ENCODE assay signal across 20 cellular contexts in genomic region chr17:14442798-14443553, GRCh38.
DNase-seq lines count a peak whose midpoint lies in the region; ATAC-seq and TF ChIP-seq lines count a peak whose summit lies in the region.
"Had no signal": no experiment of that assay in that cellular context is flagged by ENCODE, and none has a peak within 500 bp of the region (broad histone marks: within the 10 kb centered on the region; RNA-seq: fewer than 3 reads in every experiment).

No MANE protein-coding gene starts in this region.

- H3K36me3 Mint-ChIP-seq in activated T-cell treated with anti-CD3 and anti-CD28 coated beads, Interleukin-2, amount 50 U/mL, for 72 hours (ENCODE audit: insufficient read depth in 2 of 2), result no peaks in the 10 kb centered on the region
- H3K36me3 Mint-ChIP-seq in activated T-cell treated with anti-CD3 and anti-CD28 coated beads, Interleukin-2, amount 50 U/mL, for 4 hours (ENCODE audit: insufficient read depth), result no peaks in the 10 kb centered on the region
- H3K36me3 Mint-ChIP-seq in T-helper 17 cell (ENCODE audit: low read depth), result peaks cover 2% of the 10 kb centered on the region
- H3K36me3 Mint-ChIP-seq: CD14-positive monocyte had no signal

- WGBS in mammary epithelial cell (ENCODE audit: low coverage, missing lambda C conversion rate), result 52% methylated on average over 4 of the region's 4 CpGs

- H3K27me3 ChIP-seq in mammary epithelial cell (ENCODE audit: insufficient read depth, low read length), result no peaks in the 10 kb centered on the region

- in situ Hi-C loops in mammary epithelial cell (cut with MboI; ENCODE audit: low sequenced_read_pairs in 2 of 2), result no loop called here

- H3K36me3 ChIP-seq in mammary epithelial cell (ENCODE audit: insufficient read depth, low read length), result no peaks in the 10 kb centered on the region

- dilution Hi-C loops in mammary epithelial cell (cut with HindIII; ENCODE audit: low sequenced_read_pairs), result no loop called here

- H3K27ac ChIP-seq in mammary epithelial cell (ENCODE audit: insufficient read depth, low read depth, low read length), result no peak overlapping the region
- H3K27ac ChIP-seq: 22Rv1, HL-60, PC-9, SK-N-MC had no signal

- no peaks in the 10 kb centered on the region for H4K20me1 ChIP-seq in mammary epithelial cell (ENCODE audit: insufficient read depth, low read length)

- H3K79me2 ChIP-seq in mammary epithelial cell (ENCODE audit: insufficient read depth, low read length), result no peaks in the 10 kb centered on the region

- CTCF ChIA-PET in mammary epithelial cell (lab: Charles Lee; ENCODE audit: low non-redundant PET), result no interaction called here

- H3K27me3 Mint-ChIP-seq in activated T-cell treated with anti-CD3 and anti-CD28 coated beads, Interleukin-2, amount 50 U/mL, for 72 hours (ENCODE audit: low read depth), result no peaks in the 10 kb centered on the region
- H3K27me3 Mint-ChIP-seq in activated T-cell treated with anti-CD3 and anti-CD28 coated beads, Interleukin-2, amount 50 U/mL, for 4 hours (ENCODE audit: low read depth), result no peaks in the 10 kb centered on the region
- peaks cover 5% of the 10 kb centered on the region for H3K27me3 Mint-ChIP-seq in T-helper 17 cell

- H3K9me3 Mint-ChIP-seq in activated T-cell treated with anti-CD3 and anti-CD28 coated beads, Interleukin-2, amount 50 U/mL, for 72 hours, result no peaks in the 10 kb centered on the region
- H3K9me3 Mint-ChIP-seq in activated T-cell treated with anti-CD3 and anti-CD28 coated beads, Interleukin-2, amount 50 U/mL, for 4 hours, result no peaks in the 10 kb centered on the region
- H3K9me3 Mint-ChIP-seq: CD14-positive monocyte had no signal

- no TSS peak for BruUV-seq in mammary epithelial cell (replicated peaks; lab: Mats Ljungman, UMichigan)

- no peak for TF ChIP-seq CTCF in mammary epithelial cell (conservative IDR thresholded peaks at IDR 0.05 in 1 of 2, IDR thresholded peaks at IDR 0.05 in 1 of 2; ENCODE audit: extremely low read depth in 1 of 2, insufficient read depth in 1 of 2, low read depth in 1 of 2, low read length in 2 of 2)

- no peak overlapping the region for H2AFZ ChIP-seq in mammary epithelial cell (ENCODE audit: low read depth, low read length)
- H2AFZ ChIP-seq: PC-9 had no signal

- ATAC-seq in activated T-cell treated with anti-CD3 and anti-CD28 coated beads, Interleukin-2, amount 50 U/mL, for 72 hours (replicated peaks in 1 of 2), result peak; percentile 7 to 34
- ATAC-seq in activated T-cell treated with anti-CD3 and anti-CD28 coated beads, Interleukin-2, amount 50 U/mL, for 4 hours, result no peak
- ATAC-seq in T-helper 17 cell, result no peak

- no peak overlapping the region for H3K27ac Mint-ChIP-seq in activated T-cell treated with anti-CD3 and anti-CD28 coated beads, Interleukin-2, amount 50 U/mL, for 72 hours
- peak overlapping the region; percentile 21 for H3K27ac Mint-ChIP-seq in T-helper 17 cell

- H3K4me3 ChIP-seq in mammary epithelial cell (replicated peaks in 1 of 3; ENCODE audit: insufficient read depth in 1 of 3, low read depth in 2 of 3, low read length in 3 of 3), result no peak overlapping the region
- H3K4me3 ChIP-seq: PC-9, SK-N-MC had no signal

- intact Hi-C loops in mammary epithelial cell (cut with micrococcal nuclease), result no loop called here

- H3K4me1 ChIP-seq in mammary epithelial cell (ENCODE audit: insufficient read depth, low read length), result no peaks in the 10 kb centered on the region
- H3K4me1 ChIP-seq: Caco-2 had no signal

- DNase-seq in activated T-cell treated with anti-CD3 and anti-CD28 coated beads, Interleukin-2, amount 50 U/mL, for 72 hours, result no peak
- DNase-seq in activated T-cell treated with anti-CD3 and anti-CD28 coated beads, Interleukin-2, amount 50 U/mL, for 4 hours, result no peak
- DNase-seq in T-helper 17 cell (no peak), iris pigment epithelial cell (ENCODE audit: low read depth) (peak; percentile 25), mammary epithelial cell (no peak), T1000 (lab: John Stamatoyannopoulos, UW) (no peak), HCEC 1CT (no peak)
- DNase-seq in activated CD4-positive, alpha-beta T cell treated with anti-CD3 and anti-CD28 coated beads, Interleukin-2, amount 50 U/mL, for 48 hours, result no peak
- DNase-seq: Caco-2, KG1, NCI-H1092, NCI-H1694, NCI-H2107, NCI-H345, NCI-H526 treated with DMSO at 0.1 percent for 48 hours, PC-9 had no signal

- H3K4me1 Mint-ChIP-seq in activated T-cell treated with anti-CD3 and anti-CD28 coated beads, Interleukin-2, amount 50 U/mL, for 72 hours (ENCODE audit: low read depth), result peaks cover 14% of the 10 kb centered on the region
- peaks cover 4% of the 10 kb centered on the region for H3K4me1 Mint-ChIP-seq in activated T-cell treated with anti-CD3 and anti-CD28 coated beads, Interleukin-2, amount 50 U/mL, for 4 hours (ENCODE audit: low read depth)
- H3K4me1 Mint-ChIP-seq in T-helper 17 cell, result peaks cover 2% of the 10 kb centered on the region
- H3K4me1 Mint-ChIP-seq: CD14-positive monocyte had no signal

- no peak overlapping the region for H3K4me3 Mint-ChIP-seq in activated T-cell treated with anti-CD3 and anti-CD28 coated beads, Interleukin-2, amount 50 U/mL, for 72 hours
- no peak overlapping the region for H3K4me3 Mint-ChIP-seq in activated T-cell treated with anti-CD3 and anti-CD28 coated beads, Interleukin-2, amount 50 U/mL, for 4 hours
- no peak overlapping the region for H3K4me3 Mint-ChIP-seq in T-helper 17 cell
- H3K4me3 Mint-ChIP-seq: CD14-positive monocyte had no signal

- no peak overlapping the region for H3K4me2 ChIP-seq in mammary epithelial cell (ENCODE audit: insufficient read depth, low read depth, low read length)
- H3K4me2 ChIP-seq: PC-9 had no signal

- H3K9ac ChIP-seq in mammary epithelial cell (ENCODE audit: insufficient read depth, low read length), result no peak overlapping the region

- H3K9me3 ChIP-seq in T-helper 17 cell (ENCODE audit: control insufficient read depth, low read length, poor library complexity, severe bottlenecking), result no peaks in the 10 kb centered on the region
- H3K9me3 ChIP-seq in mammary epithelial cell (replicated peaks; ENCODE audit: insufficient read depth, low read length), result no peaks in the 10 kb centered on the region
- H3K9me3 ChIP-seq: Caco-2 had no signal

Comparison
In these comparisons a context has a peak if more than half of its experiments do, and no peak if none do; other contexts are left out.
1. ATAC-seq: peak in activated T-cell treated with anti-CD3 and anti-CD28 coated beads, Interleukin-2, amount 50 U/mL, for 72 hours (2 of 2); none in activated T-cell treated with anti-CD3 and anti-CD28 coated beads, Interleukin-2, amount 50 U/mL, for 4 hours (0 of 2) and T-helper 17 cell (single experiment).